Comparison of ENCODE assay signal across 3 cellular contexts in genomic region chr1:84232676-84233075, GRCh38.
DNase-seq lines count a peak whose midpoint lies in the region; ATAC-seq, FAIRE-seq and TF ChIP-seq lines count a peak whose summit lies in the region.
"Not testable (repeated sequence)": the region's sequence is repeated elsewhere in the genome, so short reads cannot be mapped to it uniquely, and the experiment has no call there.

No MANE protein-coding gene starts in this region.

- H3K27me3 ChIP-seq in K562 (ENCODE audit: control insufficient read depth in 2 of 2, insufficient read depth in 2 of 2, low read length in 2 of 2): not testable (repeated sequence)

- H3K9me1 ChIP-seq in K562 (ENCODE audit: control insufficient read depth, insufficient read depth, low read length): not testable (repeated sequence)

- H3K4me2 ChIP-seq in OCI-LY7 (ENCODE audit: low read length); K562 (ENCODE audit: insufficient read depth, low read length): not testable (repeated sequence)

- ATAC-seq in K562: not testable (repeated sequence)

- not testable (repeated sequence) for TF ChIP-seq RAD21 in K562 (CRISPR knock-in tag; conservative IDR thresholded peaks at IDR 0.05 in 1 of 2, IDR thresholded peaks at IDR 0.05 in 1 of 2)

- DNase-seq in OCI-LY7 (ENCODE audit: low spot score); K562 (ENCODE audit: extremely low read depth in 1 of 4, low spot score in 3 of 4): not testable (repeated sequence)

- POLR2A ChIA-PET in HEK293 (lab: Yijun Ruan, JAX); OCI-LY7 (lab: Charles Lee); K562 (lab: Yijun Ruan, JAX): not testable (repeated sequence)

- H3K4me3 ChIP-seq in HEK293 (ENCODE audit: low read depth, low read length); OCI-LY7 (ENCODE audit: low read depth, low read length, poor library complexity, severe bottlenecking); K562: not testable (repeated sequence)

- not testable (repeated sequence) for H4K20me1 ChIP-seq in OCI-LY7 (ENCODE audit: insufficient read depth, low read length); K562 (replicated peaks; ENCODE audit: control insufficient read depth, insufficient read depth, low read length)

- not testable (repeated sequence) for H3K9me2 ChIP-seq in OCI-LY7 (ENCODE audit: insufficient read depth, low read length)

- not testable (repeated sequence) for H3K27ac ChIP-seq in HEK293 (ENCODE audit: extremely low read depth, low read depth, low read length); OCI-LY7 (ENCODE audit: low read depth, low read length, poor library complexity, severe bottlenecking); K562 (ENCODE audit: extremely low read depth, low read depth, low read length)

- 13% methylated on average over 3 of the region's 3 CpGs for WGBS in K562 (ENCODE audit: insufficient coverage, low coverage, missing lambda C conversion rate)

- not testable (repeated sequence) for H3K4me1 ChIP-seq in HEK293 (ENCODE audit: control insufficient read depth, insufficient read depth, low read length); OCI-LY7 (ENCODE audit: insufficient read depth, low read length, poor library complexity, severe bottlenecking); K562 (replicated peaks in 1 of 2; ENCODE audit: control insufficient read depth in 2 of 2, insufficient read depth in 2 of 2, low read length in 2 of 2)

- not testable (repeated sequence) for H2AFZ ChIP-seq in OCI-LY7 (ENCODE audit: low read length); K562 (ENCODE audit: low read depth, low read length)

- BruUV-seq in OCI-LY7 (replicated peaks; lab: Mats Ljungman, UMichigan): TSS peak; percentile 50
- BruUV-seq in K562 (replicated peaks; lab: Mats Ljungman, UMichigan): not testable (repeated sequence)

- not testable (repeated sequence) for H3K9me3 ChIP-seq in HEK293 (ENCODE audit: control insufficient read depth, insufficient read depth, low read depth, low read length); OCI-LY7 (ENCODE audit: low read length); K562 (replicated peaks; ENCODE audit: control insufficient read depth, insufficient read depth, low read depth, low read length)

- not testable (repeated sequence) for TF ChIP-seq POLR2A in K562 (conservative IDR thresholded peaks at IDR 0.05)

- H3K36me3 ChIP-seq in HEK293 (ENCODE audit: control insufficient read depth in 2 of 2, insufficient read depth in 1 of 2, low read length in 2 of 2); K562 (ENCODE audit: control insufficient read depth, insufficient read depth, low read length): not testable (repeated sequence)
- H3K36me3 ChIP-seq in OCI-LY7 (ENCODE audit: insufficient read depth, low read length): peaks cover 24% of the 10 kb centered on the region

- FAIRE-seq in K562 (lab: Jason Lieb, UNC): not testable (repeated sequence)

- not testable (repeated sequence) for TF ChIP-seq CTCF in HEK293 (tag by site-specific recombination; IDR thresholded peaks at IDR 0.05); OCI-LY7 (conservative IDR thresholded peaks at IDR 0.05; ENCODE audit: low read length); K562 (IDR thresholded peaks at IDR 0.05 in 2 of 3, conservative IDR thresholded peaks at IDR 0.05 in 1 of 3; ENCODE audit: insufficient read depth in 2 of 3, low read depth in 1 of 3, low read length in 3 of 3)

- H3K79me2 ChIP-seq in OCI-LY7 (ENCODE audit: insufficient read depth, low read depth, low read length); K562 (ENCODE audit: control insufficient read depth, insufficient read depth, low read length): not testable (repeated sequence)

- intact Hi-C loops in OCI-LY7 (cut with micrococcal nuclease; ENCODE audit: unreplicated experiment); K562 (cut with micrococcal nuclease): not testable (repeated sequence)

- not testable (repeated sequence) for TF ChIP-seq EP300 in K562 (IDR thresholded peaks at IDR 0.05; ENCODE audit: low read length)

- CTCF ChIA-PET in HEK293 (lab: Yijun Ruan, JAX); OCI-LY7 (lab: Charles Lee; ENCODE audit: unreplicated experiment); K562 (lab: Yijun Ruan, JAX; ENCODE audit: low intra/inter-chr PET ratio): not testable (repeated sequence)

- in situ Hi-C loops in K562 (cut with MboI): not testable (repeated sequence)

- H3K9ac ChIP-seq in K562 (ENCODE audit: insufficient read depth in 1 of 2, low read depth in 2 of 2, low read length in 2 of 2): not testable (repeated sequence)

TF ChIP-seq in HEK293, 187 proteins besides CTCF, POLR2A, EP300 and RAD21:
- TF ChIP-seq ZNF529 (tag by site-specific recombination; IDR thresholded peaks at IDR 0.05; ENCODE audit: insufficient replicate concordance): peak; percentile 64

TF ChIP-seq in K562, 482 proteins besides CTCF, POLR2A, EP300 and RAD21:
- peak; percentile 92 for TF ChIP-seq ZNF507 (tag; conservative IDR thresholded peaks at IDR 0.05)
- TF ChIP-seq ZNF354B (CRISPR knock-in tag; IDR thresholded peaks at IDR 0.05): peak; percentile 83
